11 cellular contexts compared by ENCODE assay signal in the genomic region with DNA sequence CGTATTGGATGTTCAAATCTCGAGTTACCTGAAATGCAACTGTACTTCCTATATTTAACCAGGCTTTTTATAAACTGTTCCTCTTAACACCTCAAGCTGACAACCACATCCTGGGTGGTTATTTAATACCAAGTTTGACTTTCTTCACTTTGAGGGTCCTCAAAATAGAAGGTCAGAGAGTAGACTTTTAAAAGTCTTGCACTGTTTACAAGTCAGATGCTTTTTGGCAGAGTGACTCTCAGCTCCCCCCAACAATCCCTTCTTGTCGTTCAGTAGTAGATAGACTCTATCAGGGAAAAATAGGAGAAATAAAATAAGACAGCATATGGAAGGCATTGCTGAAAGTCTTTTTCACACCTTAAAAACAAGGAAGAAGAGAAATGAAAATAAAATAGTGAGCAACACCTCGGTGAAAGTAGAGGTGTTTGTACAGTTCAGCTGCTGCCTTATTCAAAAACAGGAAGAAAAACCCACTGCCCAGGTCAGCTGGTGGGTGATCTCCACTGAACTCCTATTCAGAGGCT.
A peak's percentile ranks its signal among the peaks of the same experiment; 100 is the strongest.
DNase-seq lines count a peak whose midpoint lies in the region; ATAC-seq, FAIRE-seq and TF ChIP-seq lines count a peak whose summit lies in the region.
"Had no signal": no experiment of that assay in that cellular context is flagged by ENCODE, and none has a peak within 500 bp of the region (broad histone marks: within the 10 kb centered on the region; RNA-seq: fewer than 3 reads in every experiment).

No MANE protein-coding gene starts in this region.

- peak overlapping the region; percentile 36 to 97 (median 85) for H3K27ac Mint-ChIP-seq in naive B cell
- H3K27ac Mint-ChIP-seq in chondrocyte (ENCODE audit: unreplicated experiment): no peak overlapping the region

- WGBS in body of pancreas, 2 donors: 56 to 70% methylated on average over 4 of the region's 4 CpGs

- no peak overlapping the region for H3K4me3 ChIP-seq in body of pancreas
- H3K4me3 ChIP-seq in kidney (ENCODE audit: low read length in 2 of 2): no peak overlapping the region
- H3K4me3 ChIP-seq: thyroid gland had no signal

- DNase-seq in naive B cell (peak; percentile 46), body of pancreas (no peak), chondrocyte (ENCODE audit: low spot score) (no peak), kidney (no peak)
- DNase-seq: SIG-M5, thyroid gland had no signal

- H3K9me3 Mint-ChIP-seq in naive B cell (peaks cover 0 to 9% (median 2%) of the 10 kb centered on the region in 7 donors), chondrocyte (ENCODE audit: low read depth) (peaks cover 11% of the 10 kb centered on the region)

- no peak overlapping the region for H3K27ac ChIP-seq in body of pancreas
- no peak overlapping the region for H3K27ac ChIP-seq in kidney (ENCODE audit: low read depth in 2 of 2, low read length in 2 of 2)
- H3K27ac ChIP-seq: HL-60, thyroid gland had no signal

- H3K36me3 ChIP-seq in body of pancreas (replicated peaks in 1 of 2; ENCODE audit: insufficient read depth in 1 of 2, low read depth in 2 of 2) (no peaks in the 10 kb centered on the region), kidney (ENCODE audit: control insufficient read depth in 1 of 2, insufficient read depth in 2 of 2, low read length in 2 of 2) (no peaks in the 10 kb centered on the region)
- H3K36me3 ChIP-seq: thyroid gland had no signal

- ATAC-seq in GM18867 (IDR thresholded peaks at IDR 0.05; ENCODE audit: unreplicated experiment) (peak; percentile 87), GM21528 (IDR thresholded peaks at IDR 0.05; ENCODE audit: low FRiP score, unreplicated experiment) (peak; percentile 81), HG03432 (IDR thresholded peaks at IDR 0.05; ENCODE audit: unreplicated experiment) (peak; percentile 84), naive B cell (ENCODE audit: low read depth in 2 of 2) (peak; percentile 75 to 79), body of pancreas (no peak), GM19023 (IDR thresholded peaks at IDR 0.05; ENCODE audit: unreplicated experiment) (no peak)

- H3K27me3 Mint-ChIP-seq in naive B cell: no peaks in the 10 kb centered on the region
- H3K27me3 Mint-ChIP-seq in chondrocyte (ENCODE audit: low read depth): no peaks in the 10 kb centered on the region

- H3K36me3 Mint-ChIP-seq in naive B cell: peaks cover 0 to 3% of the 10 kb centered on the region in 2 donors
- no peaks in the 10 kb centered on the region for H3K36me3 Mint-ChIP-seq in chondrocyte (ENCODE audit: low read depth)

- H3K9ac ChIP-seq in kidney (ENCODE audit: low read length in 2 of 2): no peak overlapping the region

- H3K4me3 Mint-ChIP-seq in naive B cell (peak overlapping the region; percentile 69 to 93 (median 88)), chondrocyte (ENCODE audit: unreplicated experiment) (no peak overlapping the region)

- TF ChIP-seq POLR2A in body of pancreas (IDR thresholded peaks at IDR 0.05): no peak

- H3K4me1 ChIP-seq in body of pancreas (no peaks in the 10 kb centered on the region), kidney (ENCODE audit: control insufficient read depth in 1 of 2, insufficient read depth in 1 of 2, low read depth in 1 of 2, low read length in 2 of 2) (no peaks in the 10 kb centered on the region)

- H3K9me3 ChIP-seq in body of pancreas (no peaks in the 10 kb centered on the region), kidney (ENCODE audit: control insufficient read depth in 1 of 2, low read length in 2 of 2) (no peaks in the 10 kb centered on the region)
- H3K9me3 ChIP-seq: thyroid gland had no signal

- TF ChIP-seq CTCF in body of pancreas (IDR thresholded peaks at IDR 0.05) (no peak), chondrocyte (IDR thresholded peaks at IDR 0.05) (no peak), kidney (IDR thresholded peaks at IDR 0.05; ENCODE audit: borderline replicate concordance, extremely low read depth, insufficient read depth) (no peak)

- FAIRE-seq in kidney (lab: Jason Lieb, UNC): no peak

- H3K27me3 ChIP-seq in body of pancreas: no peaks in the 10 kb centered on the region
- H3K27me3 ChIP-seq: thyroid gland had no signal

- intact Hi-C loops in body of pancreas (cut with DNase I): no loop called here
- intact Hi-C loops in kidney (cut with DNase I): no loop called here

- H3K4me1 Mint-ChIP-seq in naive B cell: peaks cover 46 to 89% (median 82%) of the 10 kb centered on the region in 3 donors
- H3K4me1 Mint-ChIP-seq in chondrocyte (ENCODE audit: low read depth): peaks cover 13% of the 10 kb centered on the region

Comparison
In these comparisons a context has a peak if more than half of its experiments do, and no peak if none do; other contexts are left out.
1. ATAC-seq: peak in GM18867 (single experiment), GM21528 (single experiment), HG03432 (single experiment) and naive B cell (2 of 2); none in body of pancreas (single experiment) and GM19023 (single experiment).